Comparison of ENCODE assay signal across 8 cellular contexts in the genomic region with DNA sequence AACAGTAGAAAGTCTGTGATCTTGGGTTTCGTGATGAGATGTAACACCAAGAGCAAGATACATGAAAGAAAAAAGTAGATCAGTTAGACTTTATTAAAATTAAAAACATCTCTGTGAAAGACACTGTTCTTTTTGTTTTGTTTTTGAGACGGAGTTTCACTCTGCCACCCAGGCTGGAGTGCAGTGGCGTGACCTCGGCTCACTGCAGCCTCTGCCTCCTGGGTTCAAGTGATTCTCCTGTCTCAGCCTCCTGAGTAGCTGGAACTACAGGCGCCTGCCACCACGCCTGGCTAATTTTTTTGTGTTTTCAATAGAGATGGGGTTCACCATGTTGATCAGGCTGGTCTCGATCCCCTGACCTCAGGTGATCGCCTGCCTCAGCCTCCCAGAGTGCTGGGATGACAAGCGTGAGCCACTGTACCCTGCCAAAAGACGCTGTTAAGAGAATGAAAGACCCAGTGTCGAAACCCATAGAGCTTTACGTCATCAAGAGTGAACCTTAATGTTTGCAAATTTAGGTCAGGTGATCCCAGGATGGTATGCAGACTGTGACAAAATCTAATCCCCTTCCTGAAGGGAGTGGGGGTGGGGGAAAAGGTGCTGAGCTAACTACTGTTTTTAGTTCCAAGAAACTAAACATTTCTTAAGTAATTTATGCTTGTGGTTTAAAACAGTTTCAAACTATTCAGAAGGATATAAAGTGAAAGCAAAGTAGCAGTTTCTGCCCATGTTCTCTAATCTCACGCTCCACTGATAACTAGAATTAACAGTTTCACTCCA. TPM values are rescaled to one million over a fixed set of nuclear protein-coding genes. Genes with fewer than 3 reads are reported as not detected.
A peak's percentile ranks its signal among the peaks of the same experiment; 100 is the strongest.
DNase-seq lines count a peak whose midpoint lies in the region; ATAC-seq and TF ChIP-seq lines count a peak whose summit lies in the region.

No MANE protein-coding gene starts in this region.

- H2AFZ ChIP-seq in OCI-LY3 (ENCODE audit: low read depth, low read length): no peak overlapping the region

- TF ChIP-seq CTCF in OCI-LY3 (IDR thresholded peaks at IDR 0.05; ENCODE audit: low read depth, low read length): no peak
- no peak for TF ChIP-seq CTCF in type B pancreatic cell (conservative IDR thresholded peaks at IDR 0.05)

- peak overlapping the region; percentile 96 to 98 for H3K27ac Mint-ChIP-seq in effector memory CD8-positive, alpha-beta T cell
- H3K27ac Mint-ChIP-seq in type B pancreatic cell: peak overlapping the region; percentile 68

- no peaks in the 10 kb centered on the region for H3K9me3 Mint-ChIP-seq in effector memory CD8-positive, alpha-beta T cell
- no peaks in the 10 kb centered on the region for H3K9me3 Mint-ChIP-seq in type B pancreatic cell

- H3K27me3 Mint-ChIP-seq in effector memory CD8-positive, alpha-beta T cell: no peaks in the 10 kb centered on the region
- no peaks in the 10 kb centered on the region for H3K27me3 Mint-ChIP-seq in type B pancreatic cell

- H3K9me3 ChIP-seq in OCI-LY3 (ENCODE audit: insufficient read depth, low read length): no peaks in the 10 kb centered on the region

- H3K4me3 ChIP-seq in OCI-LY3 (ENCODE audit: low read length): peak overlapping the region; percentile 61

- H3K27ac ChIP-seq in OCI-LY3 (ENCODE audit: low read length): peak overlapping the region; percentile 91

- H3K79me2 ChIP-seq in OCI-LY3 (ENCODE audit: low read length): peaks cover 8% of the 10 kb centered on the region

- peak; percentile 37 to 42 (median 38) for DNase-seq in effector memory CD8-positive, alpha-beta T cell
- DNase-seq in type B pancreatic cell (ENCODE audit: extremely low spot score, unreplicated experiment) (no peak), NCI-H1694 treated with DMSO at 0.1 percent for 48 hours (lab: John Stamatoyannopoulos, UW) (no peak), Right ventricle myocardium superior (no peak), glomerular visceral epithelial cell (ENCODE audit: extremely low spot score) (no peak)

- H3K36me3 ChIP-seq in OCI-LY3 (replicated peaks; ENCODE audit: low read depth, low read length): peaks cover 42% of the 10 kb centered on the region

- no peaks in the 10 kb centered on the region for H4K20me1 ChIP-seq in OCI-LY3 (ENCODE audit: insufficient read depth, low read length)

- no peaks in the 10 kb centered on the region for H3K27me3 ChIP-seq in OCI-LY3 (ENCODE audit: low read depth, low read length)

- H3K9ac ChIP-seq in OCI-LY3 (ENCODE audit: low read length): peak overlapping the region; percentile 63

- H3K4me3 Mint-ChIP-seq in effector memory CD8-positive, alpha-beta T cell: peak overlapping the region; percentile 75 to 79
- no peak overlapping the region for H3K4me3 Mint-ChIP-seq in type B pancreatic cell

- H3K4me2 ChIP-seq in OCI-LY3 (ENCODE audit: low read length): peak overlapping the region; percentile 70

- H3K36me3 Mint-ChIP-seq in effector memory CD8-positive, alpha-beta T cell (ENCODE audit: insufficient read depth): peaks cover 53% of the 10 kb centered on the region
- H3K36me3 Mint-ChIP-seq in type B pancreatic cell: peaks cover 8% of the 10 kb centered on the region

- ATAC-seq in GM18511 (IDR thresholded peaks at IDR 0.05; ENCODE audit: unreplicated experiment) (peak; percentile 95), HG02588 (IDR thresholded peaks at IDR 0.05; ENCODE audit: unreplicated experiment) (peak; percentile 91), Right ventricle myocardium superior (ENCODE audit: poor library complexity) (no peak)
- ATAC-seq in effector memory CD8-positive, alpha-beta T cell (replicated peaks): peak; percentile 95

- intact Hi-C loops in Right ventricle myocardium superior (cut with DNase I): no loop called here

- peaks cover 46% of the 10 kb centered on the region for H3K4me1 ChIP-seq in OCI-LY3 (ENCODE audit: low read length)

- H3K4me1 Mint-ChIP-seq in effector memory CD8-positive, alpha-beta T cell (ENCODE audit: low read depth in 2 of 2): peaks cover 13 to 26% of the 10 kb centered on the region in 2 donors
- no peaks in the 10 kb centered on the region for H3K4me1 Mint-ChIP-seq in type B pancreatic cell (ENCODE audit: unreplicated experiment)

RNA-seq across cellular contexts. Expression of a gene that starts 8.0 kb away (rescaled TPM):
- total RNA-seq in type B pancreatic cell (ENCODE audit: low replicate concordance): 37.7 and 42.3 TPM in 2 replicates
- total RNA-seq in Right ventricle myocardium superior: 7.0 TPM

RNA-seq across cellular contexts. Expression of a gene that starts 8.2 kb away (rescaled TPM):
- total RNA-seq in type B pancreatic cell (ENCODE audit: low replicate concordance): 15.5 and 21.5 TPM in 2 replicates
- 6.8 TPM for total RNA-seq in Right ventricle myocardium superior

RNA-seq across cellular contexts. Expression of a gene that starts 53.7 kb away (rescaled TPM):
- total RNA-seq in type B pancreatic cell (ENCODE audit: low replicate concordance) (26.4 and 43.3 TPM in 2 replicates), Right ventricle myocardium superior (22.6 TPM)

Comparison
In these comparisons a context has a peak if more than half of its experiments do, and no peak if none do; other contexts are left out.
1. DNase-seq: peak in effector memory CD8-positive, alpha-beta T cell (3 of 3); none in type B pancreatic cell (single experiment), NCI-H1694 treated with DMSO at 0.1 percent for 48 hours (single experiment), Right ventricle myocardium superior (single experiment) and glomerular visceral epithelial cell (single experiment).